ENCODE assay signal across 2 cellular contexts in genomic region chrX:24145340-24146186, GRCh38.
TF ChIP-seq lines count a peak whose summit lies in the region.

No MANE protein-coding gene starts in this region.

TF ChIP-seq in SK-N-SH, 30 proteins besides CTCF, POLR2A, EP300 and RAD21:
- TF ChIP-seq JUND (IDR thresholded peaks at IDR 0.05) = peak; percentile 34; the same call in 1 of the 2 replicates
- peak; percentile 51; the same call in 1 of the 2 replicates for TF ChIP-seq FOSL2 (IDR thresholded peaks at IDR 0.05; ENCODE audit: borderline replicate concordance, low read depth)
- no peak for TF ChIP-seq YY1 (IDR thresholded peaks at IDR 0.05; ENCODE audit: low read depth)
- peak; percentile 32; the same call in 1 of the 2 replicates for TF ChIP-seq PBX3 (IDR thresholded peaks at IDR 0.05)

TF ChIP-seq in HepG2, 621 proteins besides CTCF, POLR2A, EP300 and RAD21:
- no peak for TF ChIP-seq EZH2 (conservative IDR thresholded peaks at IDR 0.05; ENCODE audit: low read depth, low read length)
- no peak for TF ChIP-seq SALL1 (CRISPR knock-in tag; IDR thresholded peaks at IDR 0.05)
- peak; percentile 79 for TF ChIP-seq ONECUT2 (CRISPR knock-in tag; IDR thresholded peaks at IDR 0.05)
- TF ChIP-seq IRF2 (CRISPR knock-in tag; IDR thresholded peaks at IDR 0.05) = no peak
- TF ChIP-seq SOX6 (IDR thresholded peaks at IDR 0.05) = no peak
- TF ChIP-seq SOX6 (CRISPR knock-in tag; IDR thresholded peaks at IDR 0.05) = peak; percentile 54
- no peak for TF ChIP-seq MYC (CRISPR knock-in tag; IDR thresholded peaks at IDR 0.05; ENCODE audit: borderline replicate concordance)
- no peak for TF ChIP-seq MAZ (IDR thresholded peaks at IDR 0.05; ENCODE audit: borderline replicate concordance, low read depth, low read length)
- no peak for TF ChIP-seq MAZ (CRISPR knock-in tag; IDR thresholded peaks at IDR 0.05; ENCODE audit: low read depth)
- no peak for TF ChIP-seq SOX13 (IDR thresholded peaks at IDR 0.05)
- peak in 1 of 2 experiments; percentile 14; a peak in 1 of 4 replicates for TF ChIP-seq SOX13 (CRISPR knock-in tag; conservative IDR thresholded peaks at IDR 0.05 in 1 of 2, IDR thresholded peaks at IDR 0.05 in 1 of 2)
- TF ChIP-seq IRX3 (CRISPR knock-in tag; IDR thresholded peaks at IDR 0.05; ENCODE audit: borderline replicate concordance, low read depth) = no peak
- TF ChIP-seq NFIC (IDR thresholded peaks at IDR 0.05; ENCODE audit: low read length) = 0 out of 2 replicates have a peak, but pooled peaks have one; percentile 18
- TF ChIP-seq IKZF1 (IDR thresholded peaks at IDR 0.05) = no peak
- TF ChIP-seq SMC3 (IDR thresholded peaks at IDR 0.05; ENCODE audit: low read length) = no peak
- TF ChIP-seq FOXP1 (IDR thresholded peaks at IDR 0.05) = no peak
- no peak for TF ChIP-seq FOXP1 (CRISPR knock-in tag; IDR thresholded peaks at IDR 0.05)
- TF ChIP-seq ZNF343 (CRISPR knock-in tag; IDR thresholded peaks at IDR 0.05) = no peak
- no peak for TF ChIP-seq SATB2 (CRISPR knock-in tag; IDR thresholded peaks at IDR 0.05)
